Comparison of ENCODE assay signal across 17 cellular contexts in the genomic region with DNA sequence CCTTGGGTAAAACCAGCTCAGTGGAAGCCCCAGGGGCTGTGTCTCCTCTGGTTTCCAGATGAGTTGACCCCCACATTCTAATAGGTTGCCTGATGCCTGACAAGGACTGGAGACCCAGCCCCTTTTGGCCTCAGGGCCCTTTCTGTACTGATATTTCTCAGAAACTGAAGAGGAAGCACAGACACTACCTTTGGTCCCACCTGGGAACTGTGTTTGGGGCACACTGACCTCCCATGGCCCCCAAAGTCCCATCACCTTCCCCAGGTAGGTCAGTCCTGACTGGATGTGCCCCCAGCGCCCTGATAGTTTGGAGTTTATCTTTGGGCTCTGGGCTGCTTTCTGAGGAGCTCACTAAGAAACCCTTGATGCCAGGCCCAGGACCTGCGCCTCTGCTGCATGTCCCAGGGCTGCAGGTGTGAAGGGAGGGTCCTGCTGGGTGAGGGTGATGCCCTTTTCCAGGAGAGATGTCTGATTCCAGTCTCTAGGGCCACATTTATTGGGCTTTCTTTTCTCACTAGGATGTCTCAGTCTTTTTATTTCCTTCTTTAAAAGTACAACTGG.
DNase-seq lines count a peak whose midpoint lies in the region; ATAC-seq and TF ChIP-seq lines count a peak whose summit lies in the region.
"Had no signal": no experiment of that assay in that cellular context is flagged by ENCODE, and none has a peak within 500 bp of the region (broad histone marks: within the 10 kb centered on the region; RNA-seq: fewer than 3 reads in every experiment).

No MANE protein-coding gene starts in this region.

- peaks cover 69 to 73% of the 10 kb centered on the region in 2 donors for H3K4me1 Mint-ChIP-seq in natural killer cell
- H3K4me1 Mint-ChIP-seq in natural killer cell treated with Interleukin-12 subunit alpha and Interleukin-12 subunit beta and Interleukin-15 and Interleukin-18, amount 100 ng/mL, for 72 hours (ENCODE audit: low read depth in 2 of 2): peaks cover 39 to 50% of the 10 kb centered on the region in 2 donors
- H3K4me1 Mint-ChIP-seq in stimulated activated memory B cell treated with anti-CD40 and anti-IgM and Interleukin-4, amounts not matched to agents 10 μg/mL and 1 μg/mL and 100 μg/mL, for 72 hours: peaks cover 39% of the 10 kb centered on the region

- peak overlapping the region in 1 of 2 donors; percentile 52 for H3K27ac Mint-ChIP-seq in natural killer cell
- H3K27ac Mint-ChIP-seq in natural killer cell treated with Interleukin-12 subunit alpha and Interleukin-12 subunit beta and Interleukin-15 and Interleukin-18, amount 100 ng/mL, for 72 hours: no peak overlapping the region
- H3K27ac Mint-ChIP-seq in stimulated activated memory B cell treated with anti-CD40 and anti-IgM and Interleukin-4, amounts not matched to agents 10 μg/mL and 1 μg/mL and 100 μg/mL, for 72 hours: peak overlapping the region; percentile 35
- H3K27ac Mint-ChIP-seq: CD14-positive monocyte had no signal

- intact Hi-C loops in natural killer cell (cut with micrococcal nuclease): no loop called here

- H3K9me3 Mint-ChIP-seq in natural killer cell: no peaks in the 10 kb centered on the region
- no peaks in the 10 kb centered on the region for H3K9me3 Mint-ChIP-seq in natural killer cell treated with Interleukin-12 subunit alpha and Interleukin-12 subunit beta and Interleukin-15 and Interleukin-18, amount 100 ng/mL, for 72 hours
- no peaks in the 10 kb centered on the region for H3K9me3 Mint-ChIP-seq in stimulated activated memory B cell treated with anti-CD40 and anti-IgM and Interleukin-4, amounts not matched to agents 10 μg/mL and 1 μg/mL and 100 μg/mL, for 72 hours
- H3K9me3 Mint-ChIP-seq: CD14-positive monocyte; CD4-positive, alpha-beta memory T cell had no signal

- H3K4me3 Mint-ChIP-seq in natural killer cell: no peak overlapping the region
- no peak overlapping the region for H3K4me3 Mint-ChIP-seq in natural killer cell treated with Interleukin-12 subunit alpha and Interleukin-12 subunit beta and Interleukin-15 and Interleukin-18, amount 100 ng/mL, for 72 hours
- H3K4me3 Mint-ChIP-seq in stimulated activated memory B cell treated with anti-CD40 and anti-IgM and Interleukin-4, amounts not matched to agents 10 μg/mL and 1 μg/mL and 100 μg/mL, for 72 hours: no peak overlapping the region
- H3K4me3 Mint-ChIP-seq: B cell; CD14-positive monocyte; CD4-positive, alpha-beta memory T cell had no signal

- H3K27me3 Mint-ChIP-seq in natural killer cell (ENCODE audit: low read depth in 2 of 2): no peaks in the 10 kb centered on the region
- no peaks in the 10 kb centered on the region for H3K27me3 Mint-ChIP-seq in natural killer cell treated with Interleukin-12 subunit alpha and Interleukin-12 subunit beta and Interleukin-15 and Interleukin-18, amount 100 ng/mL, for 72 hours
- no peaks in the 10 kb centered on the region for H3K27me3 Mint-ChIP-seq in stimulated activated memory B cell treated with anti-CD40 and anti-IgM and Interleukin-4, amounts not matched to agents 10 μg/mL and 1 μg/mL and 100 μg/mL, for 72 hours
- H3K27me3 Mint-ChIP-seq: B cell; CD4-positive, alpha-beta memory T cell had no signal

- TF ChIP-seq CTCF in natural killer cell (IDR thresholded peaks at IDR 0.05): no peak

- no peaks in the 10 kb centered on the region for H3K36me3 Mint-ChIP-seq in natural killer cell
- no peaks in the 10 kb centered on the region for H3K36me3 Mint-ChIP-seq in natural killer cell treated with Interleukin-12 subunit alpha and Interleukin-12 subunit beta and Interleukin-15 and Interleukin-18, amount 100 ng/mL, for 72 hours
- no peaks in the 10 kb centered on the region for H3K36me3 Mint-ChIP-seq in stimulated activated memory B cell treated with anti-CD40 and anti-IgM and Interleukin-4, amounts not matched to agents 10 μg/mL and 1 μg/mL and 100 μg/mL, for 72 hours
- H3K36me3 Mint-ChIP-seq: CD14-positive monocyte; CD4-positive, alpha-beta memory T cell had no signal

- ATAC-seq in activated CD4-positive, CD25-positive, alpha-beta regulatory T cell treated with anti-CD3 and anti-CD28 coated beads, Interleukin-2, amount 50 U/mL, for 24 hours: no peak
- ATAC-seq in natural killer cell (no peak), GM21381 (IDR thresholded peaks at IDR 0.05; ENCODE audit: unreplicated experiment) (no peak)
- no peak for ATAC-seq in natural killer cell treated with Interleukin-12 subunit alpha and Interleukin-12 subunit beta and Interleukin-15 and Interleukin-18, amount 100 ng/mL, for 72 hours
- ATAC-seq in stimulated activated memory B cell treated with anti-CD40 and anti-IgM and Interleukin-4, amounts not matched to agents 10 μg/mL and 1 μg/mL and 100 μg/mL, for 72 hours: no peak

- DNase-seq in activated CD4-positive, CD25-positive, alpha-beta regulatory T cell treated with anti-CD3 and anti-CD28 coated beads, Interleukin-2, amount 50 U/mL, for 72 hours: peak; percentile 20
- DNase-seq in natural killer cell (peak; percentile 3), islet precursor cell (peak; percentile 42), T-helper 1 cell (no peak)
- no peak for DNase-seq in natural killer cell treated with Interleukin-12 subunit alpha and Interleukin-12 subunit beta and Interleukin-15 and Interleukin-18, amount 100 ng/mL, for 72 hours (ENCODE audit: low spot score)
- DNase-seq: Calu3; CD4-positive, alpha-beta memory T cell; COR-L47; DMS79 treated with DMSO at 0.1 percent for 48 hours; GF-D8; H7; HCEC 1CT had no signal

Comparison
In these comparisons a context has a peak if more than half of its experiments do, and no peak if none do; other contexts are left out.
1. DNase-seq: peak in activated CD4-positive, CD25-positive, alpha-beta regulatory T cell treated with anti-CD3 and anti-CD28 coated beads, Interleukin-2, amount 50 U/mL, for 72 hours (single experiment), natural killer cell (single experiment) and islet precursor cell (single experiment); none in natural killer cell treated with Interleukin-12 subunit alpha and Interleukin-12 subunit beta and Interleukin-15 and Interleukin-18, amount 100 ng/mL, for 72 hours (single experiment) and T-helper 1 cell (0 of 5).